In the genomic region with DNA sequence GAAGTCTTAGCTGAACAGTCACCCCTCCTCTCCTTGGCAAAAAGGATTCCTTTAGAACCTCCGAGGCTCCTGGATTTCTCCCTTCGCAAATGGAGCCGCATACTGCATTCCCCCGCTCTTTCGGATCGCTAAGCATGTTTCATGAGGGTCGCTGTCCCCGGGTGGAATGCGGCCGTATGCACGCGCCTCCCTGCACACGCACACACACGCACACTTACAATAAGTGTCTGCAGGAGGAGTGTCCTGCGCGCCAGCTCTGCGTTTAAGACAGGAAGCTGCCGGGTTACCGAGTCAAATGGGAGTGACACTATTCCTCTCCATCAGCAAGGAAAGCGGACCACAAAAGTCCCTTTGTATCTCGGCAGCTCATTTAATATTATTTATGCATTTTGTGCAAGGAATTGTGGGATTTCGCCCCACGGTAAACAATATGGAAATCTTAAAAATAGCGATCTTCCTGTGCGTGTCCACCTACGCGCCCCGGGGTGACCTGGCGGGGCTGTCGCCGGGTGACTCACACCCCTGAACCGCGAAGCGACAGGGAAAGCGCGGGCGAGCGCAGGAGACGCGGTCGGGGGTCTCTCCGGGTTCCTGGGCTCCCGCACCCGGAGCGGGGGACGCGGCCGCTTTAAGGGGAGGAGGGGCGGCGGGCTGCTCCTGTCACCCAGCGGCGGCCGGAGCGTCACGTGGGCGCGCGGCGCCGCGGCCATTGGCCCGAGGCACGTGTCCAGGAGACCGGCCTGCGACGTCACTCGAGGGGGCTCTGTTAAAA, we compare ENCODE assay signal across 9 cellular contexts. TPM values are rescaled to one million over a fixed set of nuclear protein-coding genes. Genes with fewer than 3 reads are reported as not detected.
DNase-seq lines count a peak whose midpoint lies in the region; ATAC-seq, FAIRE-seq and TF ChIP-seq lines count a peak whose summit lies in the region.
"Had no signal": no experiment of that assay in that cellular context is flagged by ENCODE, and none has a peak within 500 bp of the region (broad histone marks: within the 10 kb centered on the region; RNA-seq: fewer than 3 reads in every experiment).

No MANE protein-coding gene starts in this region.

- H3K9ac ChIP-seq in GM12878 (ENCODE audit: control insufficient read depth, insufficient read depth, low read length) = no peak overlapping the region
- no peak overlapping the region for H3K9ac ChIP-seq in iPS-20b (ENCODE audit: low read depth, low read length)

- SMC1A ChIA-PET in GM12878 (lab: Charles Lee; ENCODE audit: uncharacterized antibody, unreplicated experiment) = no interaction called here

- no peaks in the 10 kb centered on the region; the same call in 2 of the 3 replicates for H3K9me3 ChIP-seq in GM12878 (replicated peaks; ENCODE audit: control insufficient read depth, insufficient read depth, low read length)
- peaks cover 6% of the 10 kb centered on the region; the same call in 1 of the 2 replicates for H3K9me3 ChIP-seq in iPS-20b (ENCODE audit: insufficient read depth, low read depth, low read length)

- H3K36me3 ChIP-seq in GM12878 (ENCODE audit: control insufficient read depth in 2 of 2, insufficient read depth in 2 of 2, low read length in 1 of 2) (no peaks in the 10 kb centered on the region), iPS-20b (ENCODE audit: insufficient read depth, low read depth, low read length) (no peaks in the 10 kb centered on the region)

- no peaks in the 10 kb centered on the region for H3K36me3 Mint-ChIP-seq in T-helper 2 cell treated with Interferon-gamma antibody and Interleukin-4, amounts not matched to agents 5 μg/mL and 100 μg/mL, for 36 hours (ENCODE audit: low read depth)

- no peak overlapping the region for H3K4me2 ChIP-seq in GM12878 (ENCODE audit: control insufficient read depth, insufficient read depth)

- POLR2A ChIA-PET in GM12878 (lab: Charles Lee) = no interaction called here

- no peak for TF ChIP-seq EP300 in GM12878 (IDR thresholded peaks at IDR 0.05; ENCODE audit: borderline replicate concordance in 1 of 2, control insufficient read depth in 1 of 2, low read depth in 2 of 2, low read length in 2 of 2)

- no peak overlapping the region for H3K4me3 ChIP-seq in GM12878
- H3K4me3 ChIP-seq in iPS-20b (ENCODE audit: low read length) = peak overlapping the region; percentile 21; the same call in 1 of the 2 replicates
- H3K4me3 ChIP-seq in retinal pigment epithelial cell (ENCODE audit: low read length) = peak overlapping the region; percentile 43

- no peak overlapping the region for H3K27ac ChIP-seq in GM12878 (ENCODE audit: control insufficient read depth, insufficient read depth)
- H3K27ac ChIP-seq in iPS-20b (ENCODE audit: low read length) = no peak overlapping the region

- H2AFZ ChIP-seq in GM12878 (ENCODE audit: control insufficient read depth, low read depth, low read length) = no peak overlapping the region

- H3K4me1 ChIP-seq in GM12878 (ENCODE audit: control insufficient read depth, insufficient read depth, low read length) = no peaks in the 10 kb centered on the region
- H3K4me1 ChIP-seq in iPS-20b (ENCODE audit: insufficient read depth, low read length) = no peaks in the 10 kb centered on the region

- intact Hi-C loops in GM12878 (cut with micrococcal nuclease; ENCODE audit: unreplicated experiment) = no loop called here

- no peak for TF ChIP-seq POLR2A in GM12878 (IDR thresholded peaks at IDR 0.05; ENCODE audit: low read depth, low read length)

- no peak for TF ChIP-seq RAD21 in GM12878 (IDR thresholded peaks at IDR 0.05; ENCODE audit: insufficient read depth, low read depth, low read length)

- CTCF ChIA-PET in GM12878 (lab: Yijun Ruan, JAX) = no interaction called here

- H3K9me3 Mint-ChIP-seq in T-helper 2 cell treated with Interferon-gamma antibody and Interleukin-4, amounts not matched to agents 5 μg/mL and 100 μg/mL, for 36 hours = no peaks in the 10 kb centered on the region

- H4K20me1 ChIP-seq in GM12878 (ENCODE audit: control insufficient read depth, insufficient read depth) = 0 out of 2 replicates have a peak, but pooled peaks cover 3% of the 10 kb centered on the region

- no TSS peak for BruUV-seq in GM12878 (replicated peaks; lab: Mats Ljungman, UMichigan)

- peaks cover 77% of the 10 kb centered on the region for H3K27me3 Mint-ChIP-seq in T-helper 2 cell treated with Interferon-gamma antibody and Interleukin-4, amounts not matched to agents 5 μg/mL and 100 μg/mL, for 36 hours (ENCODE audit: low read depth)

- H3K79me2 ChIP-seq in GM12878 (ENCODE audit: control insufficient read depth, insufficient read depth, low read length) = no peaks in the 10 kb centered on the region

- TF ChIP-seq CTCF in GM12878 (IDR thresholded peaks at IDR 0.05 in 2 of 3, conservative IDR thresholded peaks at IDR 0.05 in 1 of 3; ENCODE audit: control insufficient read depth in 2 of 3, extremely low read depth in 1 of 3, insufficient read depth in 1 of 3, low read depth in 3 of 3, low read length in 3 of 3) (no peak), retinal pigment epithelial cell (conservative IDR thresholded peaks at IDR 0.05; ENCODE audit: low read depth, low read length) (no peak)

- ATAC-seq in GM12878 (no peak), HG02852 (IDR thresholded peaks at IDR 0.05; ENCODE audit: unreplicated experiment) (no peak)

- H3K4me1 Mint-ChIP-seq in T-helper 2 cell treated with Interferon-gamma antibody and Interleukin-4, amounts not matched to agents 5 μg/mL and 100 μg/mL, for 36 hours (ENCODE audit: low read depth) = peaks cover 9% of the 10 kb centered on the region

- in situ Hi-C loops in GM12878 (cut with MboI) = no loop called here

- FAIRE-seq in GM12878 (lab: Jason Lieb, UNC) = no peak
- FAIRE-seq: G401.6 had no signal

- peak overlapping the region; percentile 49 for H3K4me3 Mint-ChIP-seq in T-helper 2 cell treated with Interferon-gamma antibody and Interleukin-4, amounts not matched to agents 5 μg/mL and 100 μg/mL, for 36 hours

- RAD21 ChIA-PET in GM12878 (lab: Charles Lee; ENCODE audit: unreplicated experiment) = no interaction called here

- peak; percentile 23 for DNase-seq in T-helper 2 cell treated with Interferon-gamma antibody and Interleukin-4, amounts not matched to agents 5 μg/mL and 100 μg/mL, for 36 hours (ENCODE audit: low spot score)
- DNase-seq in T-helper 2 cell (no peak), NCI-H2227 (lab: John Stamatoyannopoulos, UW; ENCODE audit: unreplicated experiment) (peak; percentile 81), GM12878 (ENCODE audit: low read depth, low spot score) (no peak), retinal pigment epithelial cell (ENCODE audit: low read depth) (peak; percentile 4), GOT3 (lab: John Stamatoyannopoulos, UW) (no peak)

- H3K27ac Mint-ChIP-seq in T-helper 2 cell treated with Interferon-gamma antibody and Interleukin-4, amounts not matched to agents 5 μg/mL and 100 μg/mL, for 36 hours = peak overlapping the region; percentile 80

- peaks cover 23 to 32% of the 10 kb centered on the region in 2 experiments for H3K27me3 ChIP-seq in GM12878 (replicated peaks in 1 of 2; ENCODE audit: control insufficient read depth in 2 of 2, insufficient read depth in 2 of 2, low read length in 1 of 2)
- peaks cover 98% of the 10 kb centered on the region for H3K27me3 ChIP-seq in iPS-20b (ENCODE audit: insufficient read depth, low read length)

- WGBS in GM12878 (ENCODE audit: insufficient coverage, insufficient replicate concordance, low lambda C conversion rate, missing lambda C conversion rate) = 34% methylated on average over 46 of the region's 67 CpGs

TF ChIP-seq in GM12878, 131 proteins besides CTCF, POLR2A, EP300 and RAD21:
- TF ChIP-seq, protein P1, sequence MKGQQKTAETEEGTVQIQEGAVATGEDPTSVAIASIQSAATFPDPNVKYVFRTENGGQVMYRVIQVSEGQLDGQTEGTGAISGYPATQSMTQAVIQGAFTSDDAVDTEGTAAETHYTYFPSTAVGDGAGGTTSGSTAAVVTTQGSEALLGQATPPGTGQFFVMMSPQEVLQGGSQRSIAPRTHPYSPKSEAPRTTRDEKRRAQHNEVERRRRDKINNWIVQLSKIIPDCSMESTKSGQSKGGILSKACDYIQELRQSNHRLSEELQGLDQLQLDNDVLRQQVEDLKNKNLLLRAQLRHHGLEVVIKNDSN (IDR thresholded peaks at IDR 0.05; ENCODE audit: borderline replicate concordance, extremely low read length, insufficient read depth, low read depth, low read length) = peak; percentile 9
- TF ChIP-seq MEF2B (IDR thresholded peaks at IDR 0.05; ENCODE audit: partially characterized antibody, poor library complexity, severe bottlenecking) = no peak

RNA-seq across cellular contexts. Expression of gene EN2, which starts 1.0 kb away (rescaled TPM):
- total RNA-seq in GM12878 (2013; cell fraction: nucleolus; rRNA removed) = not detected in 2 replicates
- total RNA-seq in GM12878 (2014; rRNA removed) (not detected in 2 replicates), GM12878 (2014; rRNA removed; fragmentation: Illumina TruSeq; extraction: Trizol) (not detected in 2 replicates), GM12878 (2021) (not detected in 2 replicates)
- not detected for polyA plus RNA-seq in GM12878 (2011; ENCODE audit: low read depth)
- polyA plus RNA-seq in GM12878 (2011; rRNA removed) (not detected in 2 replicates), GM12878 (2014; fragmentation: Illumina TruSeq; extraction: Trizol) (not detected in 2 replicates), GM12878 (2014; fragmentation: Nextera tagmentation; extraction: Ambion mirVana) (not detected), GM12878 (2014; rRNA removed) (not detected in 2 replicates), GM12878 (2016; fragmentation: Nextera tagmentation; extraction: Ambion mirVana) (not detected)
- polyA plus RNA-seq in GM12878 (2011; cell fraction: cytosol; rRNA removed) = not detected in 2 replicates
- polyA plus RNA-seq in GM12878 (2011; cell fraction: nucleus; rRNA removed) = not detected in 2 replicates
- polyA plus RNA-seq in GM12878 (2012) = not detected in 2 replicates
- not detected in 2 replicates for polyA minus RNA-seq in GM12878 (2011; rRNA and poly(A)+ RNA removed)
- not detected in 2 replicates for polyA minus RNA-seq in GM12878 (2011; cell fraction: cytosol; rRNA and poly(A)+ RNA removed)
- polyA minus RNA-seq in GM12878 (2011; cell fraction: nucleus; rRNA and poly(A)+ RNA removed) = not detected in 2 replicates

Comparison
In these comparisons a context has a peak if more than half of its experiments do, and no peak if none do; other contexts are left out.
1. DNase-seq: peak in T-helper 2 cell treated with Interferon-gamma antibody and Interleukin-4, amounts not matched to agents 5 μg/mL and 100 μg/mL, for 36 hours (single experiment), NCI-H2227 (single experiment) and retinal pigment epithelial cell (single experiment); none in T-helper 2 cell (0 of 5), GM12878 (single experiment) and GOT3 (single experiment).